In the genomic region with DNA sequence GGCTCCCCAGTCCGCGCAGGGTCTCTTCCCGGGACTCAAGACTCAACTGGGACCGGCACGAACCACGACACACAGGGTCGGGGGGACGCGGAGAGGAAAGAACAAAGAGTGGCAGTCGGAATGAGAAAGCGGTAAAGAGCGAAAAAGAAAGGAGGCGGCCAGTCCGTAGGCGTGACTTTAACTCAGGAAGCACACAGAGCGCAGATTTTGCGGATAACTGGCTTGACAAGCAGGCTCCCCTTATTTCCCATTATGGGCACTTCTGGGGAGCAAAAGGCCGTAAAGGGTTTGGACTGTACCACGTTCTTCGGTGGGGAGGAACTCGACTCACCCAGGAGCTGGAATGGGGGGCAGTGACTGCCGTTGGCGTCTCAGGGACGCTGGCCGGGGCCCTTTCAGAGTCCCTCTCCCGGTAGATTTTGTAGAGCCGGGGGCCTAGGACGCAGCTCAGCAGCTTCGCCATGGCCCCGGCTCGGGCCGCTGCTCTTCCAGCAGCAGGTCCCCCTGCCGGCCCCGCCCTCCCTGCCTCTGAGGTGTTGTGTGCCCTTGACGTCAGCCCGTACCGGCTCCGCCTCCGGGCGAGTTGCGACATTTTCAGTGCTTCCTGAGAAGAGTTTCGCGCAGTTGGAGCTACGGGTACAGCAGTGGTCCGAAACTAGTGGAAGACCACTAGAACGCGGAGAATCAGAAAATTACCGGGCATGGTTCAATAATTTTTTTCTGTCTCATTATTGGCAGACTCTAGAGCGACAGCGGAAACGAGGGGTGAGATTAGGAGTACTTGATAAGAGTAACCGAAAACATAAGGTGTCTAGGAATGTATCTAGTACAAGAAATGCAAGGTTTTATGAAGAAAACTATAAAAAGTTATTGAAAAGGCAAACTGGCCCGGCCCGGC, we compare ENCODE assay signal across 8 cellular contexts. TPM values are rescaled to one million over a fixed set of nuclear protein-coding genes. Genes with fewer than 3 reads are reported as not detected.
DNase-seq lines count a peak whose midpoint lies in the region; ATAC-seq, FAIRE-seq and TF ChIP-seq lines count a peak whose summit lies in the region.

A gene (minus strand): TSS at position 506 of the 898 bp plus-strand sequence. CDS start 43 bp downstream, at position 463.

- H3K4me1 ChIP-seq in keratinocyte (ENCODE audit: control insufficient read depth, extremely low read depth, insufficient read depth, low read length): peaks cover 9% of the 10 kb centered on the region

- no peaks in the 10 kb centered on the region for H3K27me3 ChIP-seq in keratinocyte (ENCODE audit: control insufficient read depth, extremely low read depth, insufficient read depth, low read length)

- dilution Hi-C loops in keratinocyte (cut with MboI; ENCODE audit: extremely low pct_ligation_motif_present, low sequenced_read_pairs): no loop called here

- peak within 1 kb of the TSS; percentile 87 for H3K27ac ChIP-seq in keratinocyte (ENCODE audit: control insufficient read depth, insufficient read depth, low read length)

- no peaks in the 10 kb centered on the region for H4K20me1 ChIP-seq in keratinocyte (ENCODE audit: control insufficient read depth, extremely low read depth, insufficient read depth, low read length)

- no peaks in the 10 kb centered on the region for H3K36me3 ChIP-seq in keratinocyte (ENCODE audit: control insufficient read depth in 2 of 2, extremely low read depth in 1 of 2, insufficient read depth in 2 of 2, low read length in 2 of 2)

- TF ChIP-seq CTCF in keratinocyte (optimal IDR thresholded peaks at IDR 0.05 in 1 of 3, IDR thresholded peaks at IDR 0.05 in 1 of 3, conservative IDR thresholded peaks at IDR 0.05 in 1 of 3; ENCODE audit: extremely low read depth in 1 of 3, insufficient read depth in 2 of 3, low read length in 3 of 3): peak in 1 of 3 experiments; percentile 14

- H2AFZ ChIP-seq in keratinocyte (ENCODE audit: control insufficient read depth, low read length): peak within 1 kb of the TSS; percentile 86

- H3K9me3 ChIP-seq in keratinocyte (ENCODE audit: control insufficient read depth, low read depth, low read length): no peaks in the 10 kb centered on the region

- peak; percentile 88 for ATAC-seq in GM19035 (IDR thresholded peaks at IDR 0.05; ENCODE audit: unreplicated experiment)
- peak; percentile 87 for ATAC-seq in HG03354 (IDR thresholded peaks at IDR 0.05; ENCODE audit: poor library complexity, severe bottlenecking, unreplicated experiment)

- H3K9ac ChIP-seq in keratinocyte (ENCODE audit: control insufficient read depth, extremely low read depth, insufficient read depth, low read length): peak within 1 kb of the TSS; percentile 89

- H3K9me1 ChIP-seq in keratinocyte (ENCODE audit: control insufficient read depth, extremely low read depth, insufficient read depth, low read length): no peaks in the 10 kb centered on the region

- FAIRE-seq in keratinocyte (lab: Jason Lieb, UNC): peak; percentile 80

- H3K79me2 ChIP-seq in keratinocyte (ENCODE audit: control insufficient read depth, insufficient read depth, low read length): peaks cover 19% of the 10 kb centered on the region

- DNase-seq in AG08395 (ENCODE audit: low spot score) (peak; percentile 99), NCI-H510A (lab: John Stamatoyannopoulos, UW) (peak; percentile 99), cerebellum (ENCODE audit: low spot score) (peak; percentile 100), keratinocyte (ENCODE audit: low read depth, low spot score) (peak; percentile 82)
- DNase-seq in activated CD4-positive, alpha-beta T cell treated with anti-CD3 and anti-CD28 coated beads for 1 hour: peak; percentile 94
- DNase-seq in stimulated activated CD4-positive, alpha-beta T cell treated with anti-CD3 and anti-CD28 coated beads, Interleukin-15, amount 100 ng/mL, for 1 hour (ENCODE audit: low read depth in 1 of 2, low spot score in 1 of 2): peak; percentile 95

- peak within 1 kb of the TSS; percentile 98 for H3K4me2 ChIP-seq in keratinocyte (ENCODE audit: control insufficient read depth, extremely low read depth, insufficient read depth, low read depth, low read length)

- peak within 1 kb of the TSS; percentile 73 to 87 (median 86) for H3K4me3 ChIP-seq in keratinocyte (ENCODE audit: control insufficient read depth in 2 of 3, extremely low read depth in 1 of 3, insufficient read depth in 2 of 3, low read depth in 1 of 3, low read length in 3 of 3)

RNA-seq across cellular contexts. Expression of the gene that starts here (rescaled TPM):
- total RNA-seq in cerebellum: 49.5 TPM
- polyA plus RNA-seq in keratinocyte: 20.9 to 28.2 TPM (median 21.8 TPM) in 3 replicates
- 6.4 TPM for polyA plus RNA-seq in keratinocyte (2011; ENCODE audit: low read depth)
- 13.1 and 13.8 TPM in 2 replicates for polyA plus RNA-seq in keratinocyte (2011; cell fraction: cytosol; rRNA removed)
- 50.3 and 50.8 TPM in 2 replicates for polyA plus RNA-seq in keratinocyte (2011; cell fraction: nucleus; rRNA removed)
- polyA plus RNA-seq in keratinocyte (2012; ENCODE audit: low replicate concordance): 16.4 and 27.4 TPM in 2 replicates
- polyA minus RNA-seq in keratinocyte: 30.3 to 56.3 TPM (median 39.8 TPM) in 3 replicates
- polyA minus RNA-seq in keratinocyte (2011; cell fraction: cytosol; rRNA and poly(A)+ RNA removed): 24.9 TPM
- polyA minus RNA-seq in keratinocyte (2011; cell fraction: nucleus; rRNA and poly(A)+ RNA removed): 21.5 and 24.1 TPM in 2 replicates

Comparison
In these comparisons a context has a peak if more than half of its experiments do, and no peak if none do; other contexts are left out.
1. Peak in every context shown above with its lines: DNase-seq, ATAC-seq, H3K4me3 ChIP-seq and H3K27ac ChIP-seq.